Comparison of ENCODE assay signal across 12 cellular contexts in genomic region chr1:151841141-151841540, GRCh38. TPM values are rescaled to one million over a fixed set of nuclear protein-coding genes. Genes with fewer than 3 reads are reported as not detected.
DNase-seq lines count a peak whose midpoint lies in the region; ATAC-seq and TF ChIP-seq lines count a peak whose summit lies in the region.
"Had no signal": no experiment of that assay in that cellular context is flagged by ENCODE, and none has a peak within 500 bp of the region (broad histone marks: within the 10 kb centered on the region; RNA-seq: fewer than 3 reads in every experiment).

No MANE protein-coding gene starts in this region.

- H3K4me1 ChIP-seq in adipocyte (ENCODE audit: control insufficient read depth, insufficient read depth, low read length), result no peaks in the 10 kb centered on the region
- H3K4me1 ChIP-seq in esophagus squamous epithelium, result peaks cover 12 to 46% (median 21%) of the 10 kb centered on the region in 3 donors

- peak overlapping the region; percentile 91 for H3K27ac Mint-ChIP-seq in activated CD4-positive, alpha-beta memory T cell treated with anti-CD3 and anti-CD28 coated beads for 36 hours
- H3K27ac Mint-ChIP-seq in activated CD4-positive, alpha-beta memory T cell treated with anti-CD3 and anti-CD28 coated beads, Interleukin-2, amount 10 ng/mL, durations not matched to agents 7 days and 5 days, result no peak overlapping the region
- H3K27ac Mint-ChIP-seq: activated CD8-positive, alpha-beta T cell treated with anti-CD3 and anti-CD28 coated beads, Interleukin-2, amount 10 ng/mL, durations not matched to agents 7 days and 5 days had no signal

- H3K27me3 Mint-ChIP-seq in activated CD4-positive, alpha-beta memory T cell treated with anti-CD3 and anti-CD28 coated beads for 36 hours, result no peaks in the 10 kb centered on the region
- no peaks in the 10 kb centered on the region for H3K27me3 Mint-ChIP-seq in activated CD4-positive, alpha-beta memory T cell treated with anti-CD3 and anti-CD28 coated beads, Interleukin-2, amount 10 ng/mL, durations not matched to agents 7 days and 5 days

- no peak overlapping the region for H3K4me3 Mint-ChIP-seq in activated CD4-positive, alpha-beta memory T cell treated with anti-CD3 and anti-CD28 coated beads for 36 hours
- H3K4me3 Mint-ChIP-seq in activated CD4-positive, alpha-beta memory T cell treated with anti-CD3 and anti-CD28 coated beads, Interleukin-2, amount 10 ng/mL, durations not matched to agents 7 days and 5 days, result no peak overlapping the region
- H3K4me3 Mint-ChIP-seq: activated CD8-positive, alpha-beta T cell treated with anti-CD3 and anti-CD28 coated beads, Interleukin-2, amount 10 ng/mL, durations not matched to agents 7 days and 5 days had no signal

- WGBS in esophagus squamous epithelium, 2 donors, result 85 to 88% methylated on average over 1 to 2 of the region's 2 CpGs

- TF ChIP-seq CTCF in fibroblast of pulmonary artery (IDR thresholded peaks at IDR 0.05; ENCODE audit: low read length, missing control alignments), result no peak
- TF ChIP-seq CTCF in esophagus squamous epithelium (IDR thresholded peaks at IDR 0.05), result no peak

- peaks cover 9% of the 10 kb centered on the region for H3K27me3 ChIP-seq in adipocyte (replicated peaks; ENCODE audit: control insufficient read depth, insufficient read depth, low read length)
- H3K27me3 ChIP-seq in esophagus squamous epithelium, result peaks cover 0 to 41% (median 0%) of the 10 kb centered on the region in 4 donors

- CTCF ChIA-PET in activated CD4-positive, alpha-beta memory T cell treated with anti-CD3 and anti-CD28 coated beads for 36 hours (lab: Charles Lee), result interaction anchor here (2.3 kb wide), 1 partner anchor 247 kb away, joined by 7 read pairs; no protein-coding TSS in a partner anchor
- CTCF ChIA-PET in activated CD4-positive, alpha-beta memory T cell treated with anti-CD3 and anti-CD28 coated beads, Interleukin-2, amount 10 ng/mL, durations not matched to agents 7 days and 5 days (lab: Charles Lee), result interaction anchor here (1.1 to 2.0 kb wide), 6 partner anchors 13 to 247 kb away, joined by 3 to 9 read pairs (median 5); partner anchors contain the start of gene MRPL9

- H3K4me3 ChIP-seq in adipocyte (ENCODE audit: low read length), result no peak overlapping the region
- no peak overlapping the region for H3K4me3 ChIP-seq in fibroblast of pulmonary artery (replicated peaks; ENCODE audit: low read depth, low read length)
- no peak overlapping the region for H3K4me3 ChIP-seq in esophagus squamous epithelium
- H3K4me3 ChIP-seq: A549 had no signal

- H3K36me3 ChIP-seq in adipocyte (ENCODE audit: control insufficient read depth, insufficient read depth, low read length, severe bottlenecking) (no peaks in the 10 kb centered on the region), esophagus squamous epithelium (no peaks in the 10 kb centered on the region)

- H3K9me3 ChIP-seq in adipocyte (ENCODE audit: control insufficient read depth, low read length) (no peaks in the 10 kb centered on the region), esophagus squamous epithelium (no peaks in the 10 kb centered on the region)
- H3K9me3 ChIP-seq: A549 had no signal

- POLR2A ChIA-PET in activated CD4-positive, alpha-beta memory T cell treated with anti-CD3 and anti-CD28 coated beads for 36 hours (lab: Charles Lee), result interaction anchor here (1.0 to 2.1 kb wide), 4 partner anchors 13 to 300 kb away, joined by 3 to 8 read pairs (median 6); partner anchors contain the start of gene TDRKH
- POLR2A ChIA-PET in activated CD4-positive, alpha-beta memory T cell treated with anti-CD3 and anti-CD28 coated beads, Interleukin-2, amount 10 ng/mL, durations not matched to agents 7 days and 5 days (lab: Charles Lee), result interaction anchor here (0.6 to 4.1 kb wide), 11 partner anchors 8 to 442 kb away, joined by 3 to 21 read pairs (median 13); partner anchors contain the start of genes PSMB4, RORC and THEM5

- peaks cover 40% of the 10 kb centered on the region for H3K4me1 Mint-ChIP-seq in activated CD4-positive, alpha-beta memory T cell treated with anti-CD3 and anti-CD28 coated beads for 36 hours (ENCODE audit: low read depth)
- H3K4me1 Mint-ChIP-seq in activated CD4-positive, alpha-beta memory T cell treated with anti-CD3 and anti-CD28 coated beads, Interleukin-2, amount 10 ng/mL, durations not matched to agents 7 days and 5 days, result peaks cover 57% of the 10 kb centered on the region

- no peak overlapping the region for H3K9ac ChIP-seq in adipocyte (ENCODE audit: low read length)

- TF ChIP-seq POLR2A in esophagus squamous epithelium (IDR thresholded peaks at IDR 0.05), result no peak

- intact Hi-C loops in activated CD4-positive, alpha-beta memory T cell treated with anti-CD3 and anti-CD28 coated beads for 36 hours (cut with micrococcal nuclease), result no loop called here
- intact Hi-C loops in esophagus squamous epithelium (cut with DNase I), result no loop called here

- no peaks in the 10 kb centered on the region for H3K9me3 Mint-ChIP-seq in activated CD4-positive, alpha-beta memory T cell treated with anti-CD3 and anti-CD28 coated beads for 36 hours
- H3K9me3 Mint-ChIP-seq in activated CD4-positive, alpha-beta memory T cell treated with anti-CD3 and anti-CD28 coated beads, Interleukin-2, amount 10 ng/mL, durations not matched to agents 7 days and 5 days, result no peaks in the 10 kb centered on the region
- H3K9me3 Mint-ChIP-seq: immature natural killer cell had no signal

- DNase-seq in activated CD4-positive, alpha-beta memory T cell treated with anti-CD3 and anti-CD28 coated beads for 36 hours, result no peak
- DNase-seq in activated CD4-positive, alpha-beta memory T cell treated with anti-CD3 and anti-CD28 coated beads, Interleukin-2, amount 10 ng/mL, durations not matched to agents 7 days and 5 days, result no peak
- DNase-seq in adipocyte (ENCODE audit: low read depth) (peak; percentile 25), fibroblast of pulmonary artery (ENCODE audit: low read depth) (peak; percentile 37), substantia nigra (lab: John Stamatoyannopoulos, UW) (peak in 10 of 49 donors; percentile 8 to 36 (median 22)), esophagus squamous epithelium (lab: John Stamatoyannopoulos, UW) (no peak)
- DNase-seq: activated CD8-positive, alpha-beta T cell treated with anti-CD3 and anti-CD28 coated beads, Interleukin-2, amount 10 ng/mL, durations not matched to agents 7 days and 5 days; immature natural killer cell; stimulated activated naive CD4-positive, alpha-beta T cell had no signal

- ATAC-seq in HG03159 (IDR thresholded peaks at IDR 0.05; ENCODE audit: unreplicated experiment) (no peak), GM18873 (IDR thresholded peaks at IDR 0.05; ENCODE audit: low FRiP score, unreplicated experiment) (no peak)
- ATAC-seq: A549; activated CD8-positive, alpha-beta T cell treated with anti-CD3 and anti-CD28 coated beads, Interleukin-2, amount 10 ng/mL, durations not matched to agents 7 days and 5 days had no signal

- H3K27ac ChIP-seq in substantia nigra (ENCODE audit: low read depth, low read length, poor library complexity, severe bottlenecking), result peak overlapping the region; percentile 99
- no peak overlapping the region for H3K27ac ChIP-seq in esophagus squamous epithelium
- H3K27ac ChIP-seq: A549 had no signal

- H3K36me3 Mint-ChIP-seq in activated CD4-positive, alpha-beta memory T cell treated with anti-CD3 and anti-CD28 coated beads for 36 hours, result peaks cover 31% of the 10 kb centered on the region
- H3K36me3 Mint-ChIP-seq in activated CD4-positive, alpha-beta memory T cell treated with anti-CD3 and anti-CD28 coated beads, Interleukin-2, amount 10 ng/mL, durations not matched to agents 7 days and 5 days (ENCODE audit: low read depth), result peaks cover 32% of the 10 kb centered on the region

RNA-seq across cellular contexts. Expression of gene C2CD4D, which starts 1.5 kb away (rescaled TPM):
- 1 to 10 TPM; 3.3 to 3.9 TPM for total RNA-seq in activated CD4-positive, alpha-beta memory T cell treated with anti-CD3 and anti-CD28 coated beads for 36 hours
- 1 to 10 TPM; 3.0 to 3.7 TPM for total RNA-seq in activated CD4-positive, alpha-beta memory T cell treated with anti-CD3 and anti-CD28 coated beads, Interleukin-2, amount 10 ng/mL, durations not matched to agents 7 days and 5 days
- total RNA-seq in esophagus squamous epithelium, result under 1 TPM in 2 of 4 donors, not detected in 2; 0.22 to 0.38 TPM

RNA-seq across cellular contexts. Expression of gene RORC, which starts 9.5 kb away (rescaled TPM):
- total RNA-seq in activated CD4-positive, alpha-beta memory T cell treated with anti-CD3 and anti-CD28 coated beads for 36 hours, result 10 to 100 TPM in 1 of 2 experiments, 1 to 10 TPM in 1; 9.9 to 10.9 TPM
- 10 to 100 TPM; 25.4 to 25.8 TPM for total RNA-seq in activated CD4-positive, alpha-beta memory T cell treated with anti-CD3 and anti-CD28 coated beads, Interleukin-2, amount 10 ng/mL, durations not matched to agents 7 days and 5 days
- 10 to 100 TPM in 1 of 4 donors, 1 to 10 TPM in 2, under 1 TPM in 1; 0.75 to 11.5 (median 5.3) TPM for total RNA-seq in esophagus squamous epithelium

RNA-seq across cellular contexts. Expression of gene THEM5, which starts 12.4 kb away (rescaled TPM):
- not detected for total RNA-seq in activated CD4-positive, alpha-beta memory T cell treated with anti-CD3 and anti-CD28 coated beads for 36 hours
- not detected for total RNA-seq in activated CD4-positive, alpha-beta memory T cell treated with anti-CD3 and anti-CD28 coated beads, Interleukin-2, amount 10 ng/mL, durations not matched to agents 7 days and 5 days
- total RNA-seq in esophagus squamous epithelium, result 1 to 10 TPM in 1 of 4 donors, under 1 TPM in 1, not detected in 2; 0.76 to 1.7 TPM
- total RNA-seq: activated CD8-positive, alpha-beta T cell treated with anti-CD3 and anti-CD28 coated beads, Interleukin-2, amount 10 ng/mL, durations not matched to agents 7 days and 5 days had no signal

RNA-seq across cellular contexts. Expression of gene LINGO4, which starts 35.9 kb away (rescaled TPM):
- under 1 TPM; 0.33 to 0.39 TPM for total RNA-seq in activated CD4-positive, alpha-beta memory T cell treated with anti-CD3 and anti-CD28 coated beads for 36 hours
- 1 to 10 TPM; 1.2 to 1.3 TPM for total RNA-seq in activated CD4-positive, alpha-beta memory T cell treated with anti-CD3 and anti-CD28 coated beads, Interleukin-2, amount 10 ng/mL, durations not matched to agents 7 days and 5 days
- under 1 TPM in 1 of 4 donors, not detected in 3; 0.19 TPM for total RNA-seq in esophagus squamous epithelium

RNA-seq across cellular contexts. Expression of gene TDRKH, which starts 50.8 kb away (rescaled TPM):
- total RNA-seq in activated CD4-positive, alpha-beta memory T cell treated with anti-CD3 and anti-CD28 coated beads for 36 hours, result 10 to 100 TPM; 30.6 to 32.4 TPM
- 10 to 100 TPM; 27.1 to 30.9 TPM for total RNA-seq in activated CD4-positive, alpha-beta memory T cell treated with anti-CD3 and anti-CD28 coated beads, Interleukin-2, amount 10 ng/mL, durations not matched to agents 7 days and 5 days
- total RNA-seq in esophagus squamous epithelium, result 1 to 10 TPM; 1.1 to 5.3 (median 2.3) TPM

Comparison
In these comparisons a context has a peak if more than half of its experiments do, and no peak if none do; other contexts are left out.
1. DNase-seq: peak in adipocyte (single experiment) and fibroblast of pulmonary artery (single experiment); none in activated CD4-positive, alpha-beta memory T cell treated with anti-CD3 and anti-CD28 coated beads for 36 hours (single experiment), activated CD4-positive, alpha-beta memory T cell treated with anti-CD3 and anti-CD28 coated beads, Interleukin-2, amount 10 ng/mL, durations not matched to agents 7 days and 5 days (single experiment) and esophagus squamous epithelium (single experiment).